Comparison of ENCODE assay signal across 9 cellular contexts in genomic region chr10:95266674-95267095, GRCh38. TPM values are rescaled to one million over a fixed set of nuclear protein-coding genes. Genes with fewer than 3 reads are reported as not detected.
DNase-seq lines count a peak whose midpoint lies in the region; ATAC-seq and TF ChIP-seq lines count a peak whose summit lies in the region.
"Had no signal": no experiment of that assay in that cellular context is flagged by ENCODE, and none has a peak within 500 bp of the region (broad histone marks: within the 10 kb centered on the region; RNA-seq: fewer than 3 reads in every experiment).

No MANE protein-coding gene starts in this region.

- no peak overlapping the region for H3K4me3 ChIP-seq in fibroblast of the aortic adventitia (ENCODE audit: low read depth, low read length)
- H3K4me3 ChIP-seq: cardiac muscle cell had no signal

- ATAC-seq in HG03378 (IDR thresholded peaks at IDR 0.05; ENCODE audit: unreplicated experiment), result peak; percentile 94

- TF ChIP-seq CTCF in AG09319 (IDR thresholded peaks at IDR 0.05; ENCODE audit: low read depth, low read length), result no peak
- TF ChIP-seq CTCF in fibroblast of the aortic adventitia (IDR thresholded peaks at IDR 0.05; ENCODE audit: insufficient read depth, low read length), result no peak

- DNase-seq in AG09319 (ENCODE audit: extremely low read depth, low read depth) (peak; percentile 62), GM19240 (ENCODE audit: insufficient read length, low spot score) (peak; percentile 33), RPMI7951 (ENCODE audit: low read depth) (peak; percentile 80), fibroblast of the aortic adventitia (ENCODE audit: low read depth) (peak; percentile 75), pulmonary artery endothelial cell (ENCODE audit: low read depth, low spot score) (peak; percentile 90), islet precursor cell (no peak)
- no peak for DNase-seq in activated T-cell treated with anti-CD3 and anti-CD28 coated beads, Interleukin-2, amount 50 U/mL, for 1 hour

RNA-seq across cellular contexts. Expression of gene PDLIM1, which starts 24.1 kb away (rescaled TPM):
- total RNA-seq in RPMI7951 (2014; rRNA removed; shearing (Covaris generic)), result 38.4 and 38.8 TPM in 2 replicates
- total RNA-seq in fibroblast of the aortic adventitia (ENCODE audit: low replicate concordance), result 13.5 and 30.0 TPM in 2 replicates
- 46.5 and 58.0 TPM in 2 replicates for total RNA-seq in pulmonary artery endothelial cell

Comparison
In these comparisons a context has a peak if more than half of its experiments do, and no peak if none do; other contexts are left out.
1. DNase-seq: peak in AG09319 (single experiment), GM19240 (single experiment), RPMI7951 (single experiment), fibroblast of the aortic adventitia (single experiment) and pulmonary artery endothelial cell (single experiment); none in activated T-cell treated with anti-CD3 and anti-CD28 coated beads, Interleukin-2, amount 50 U/mL, for 1 hour (single experiment) and islet precursor cell (single experiment).